ENCODE assay signal across 2 cellular contexts in the genomic region with DNA sequence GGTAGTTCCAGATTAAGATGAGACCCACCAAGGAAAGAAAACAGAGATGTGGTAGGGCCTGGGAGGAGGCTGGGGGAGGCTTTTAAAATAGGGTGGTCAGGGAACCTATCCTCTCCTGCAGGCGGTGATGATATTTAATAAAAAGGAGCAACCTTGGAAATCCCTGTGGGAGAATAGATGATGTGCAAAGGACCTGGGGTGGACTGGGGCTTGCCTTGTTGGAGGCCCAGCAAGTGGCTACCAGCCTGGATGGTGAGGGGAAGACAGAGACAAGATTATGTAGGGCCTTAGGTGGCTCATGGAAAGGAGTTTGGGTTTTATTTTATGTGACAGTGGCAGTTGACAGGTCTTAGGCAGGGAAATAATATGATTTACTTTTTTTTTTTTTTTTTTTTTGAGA.
TF ChIP-seq lines count a peak whose summit lies in the region.

No MANE protein-coding gene starts in this region.

TF ChIP-seq in SK-N-SH, 30 proteins besides CTCF, POLR2A, EP300 and RAD21 (continued from another document):
- TF ChIP-seq PBX3 (IDR thresholded peaks at IDR 0.05): no peak
- no peak for TF ChIP-seq CHD2 (IDR thresholded peaks at IDR 0.05; ENCODE audit: low read length, partially characterized antibody)
- no peak for TF ChIP-seq FOXJ3 (CRISPR knock-in tag; IDR thresholded peaks at IDR 0.05)
- no peak for TF ChIP-seq USF1 (IDR thresholded peaks at IDR 0.05; ENCODE audit: borderline replicate concordance, low read depth)
- no peak for TF ChIP-seq MXI1 (IDR thresholded peaks at IDR 0.05; ENCODE audit: low read depth, low read length)

TF ChIP-seq in SK-N-SH treated with all-trans-retinoic acid at 6 μM for 48 hours, 23 proteins besides CTCF, POLR2A, EP300 and RAD21 (continued from another document):
- no peak for TF ChIP-seq CSRNP3 (CRISPR knock-in tag; IDR thresholded peaks at IDR 0.05)
- no peak for TF ChIP-seq ZNF70 (CRISPR knock-in tag; IDR thresholded peaks at IDR 0.05)
- TF ChIP-seq SNAI2 (CRISPR knock-in tag; IDR thresholded peaks at IDR 0.05): no peak
- no peak for TF ChIP-seq ZNF565 (CRISPR knock-in tag; conservative IDR thresholded peaks at IDR 0.05; ENCODE audit: low read depth)
- TF ChIP-seq TCF4 (CRISPR knock-in tag; IDR thresholded peaks at IDR 0.05; ENCODE audit: borderline replicate concordance): no peak
- TF ChIP-seq, protein P1, sequence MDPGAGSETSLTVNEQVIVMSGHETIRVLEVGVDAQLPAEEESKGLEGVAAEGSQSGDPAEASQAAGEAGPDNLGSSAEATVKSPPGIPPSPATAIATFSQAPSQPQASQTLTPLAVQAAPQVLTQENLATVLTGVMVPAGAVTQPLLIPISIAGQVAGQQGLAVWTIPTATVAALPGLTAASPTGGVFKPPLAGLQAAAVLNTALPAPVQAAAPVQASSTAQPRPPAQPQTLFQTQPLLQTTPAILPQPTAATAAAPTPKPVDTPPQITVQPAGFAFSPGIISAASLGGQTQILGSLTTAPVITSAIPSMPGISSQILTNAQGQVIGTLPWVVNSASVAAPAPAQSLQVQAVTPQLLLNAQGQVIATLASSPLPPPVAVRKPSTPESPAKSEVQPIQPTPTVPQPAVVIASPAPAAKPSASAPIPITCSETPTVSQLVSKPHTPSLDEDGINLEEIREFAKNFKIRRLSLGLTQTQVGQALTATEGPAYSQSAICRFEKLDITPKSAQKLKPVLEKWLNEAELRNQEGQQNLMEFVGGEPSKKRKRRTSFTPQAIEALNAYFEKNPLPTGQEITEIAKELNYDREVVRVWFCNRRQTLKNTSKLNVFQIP (CRISPR knock-in tag; IDR thresholded peaks at IDR 0.05; ENCODE audit: borderline replicate concordance, low read depth): no peak
- TF ChIP-seq BACH2 (CRISPR knock-in tag; IDR thresholded peaks at IDR 0.05; ENCODE audit: borderline replicate concordance): no peak
- no peak for TF ChIP-seq GLIS3 (CRISPR knock-in tag; IDR thresholded peaks at IDR 0.05)
- TF ChIP-seq ZNF8 (CRISPR knock-in tag; IDR thresholded peaks at IDR 0.05): no peak
- no peak for TF ChIP-seq ESRRG (CRISPR knock-in tag; IDR thresholded peaks at IDR 0.05)
- TF ChIP-seq ARNTL (CRISPR knock-in tag; IDR thresholded peaks at IDR 0.05; ENCODE audit: borderline replicate concordance, low read depth): no peak
- no peak for TF ChIP-seq ISL1 (CRISPR knock-in tag; IDR thresholded peaks at IDR 0.05)
